26 cellular contexts compared by ENCODE assay signal in genomic region chr2:206984206-206984605, GRCh38. TPM values are rescaled to one million over a fixed set of nuclear protein-coding genes. Genes with fewer than 3 reads are reported as not detected.
DNase-seq lines count a peak whose midpoint lies in the region; ATAC-seq and TF ChIP-seq lines count a peak whose summit lies in the region.
"Had no signal": no experiment of that assay in that cellular context is flagged by ENCODE, and none has a peak within 500 bp of the region (broad histone marks: within the 10 kb centered on the region; RNA-seq: fewer than 3 reads in every experiment).

No MANE protein-coding gene starts in this region.

- CTCF ChIA-PET in Panc1 (lab: Charles Lee), result no interaction called here

- in situ Hi-C loops in Panc1 (cut with HindIII; ENCODE audit: low pct_unique_long_range_greater_than_20kb, low sequenced_read_pairs), result no loop called here

- H3K27ac ChIP-seq in Panc1 (ENCODE audit: low read length), result peak overlapping the region; percentile 44; the same call in 1 of the 2 replicates
- H3K27ac ChIP-seq: A549, left lung, Peyer's patch, suprapubic skin, vagina had no signal

- no peak overlapping the region for H3K4me3 ChIP-seq in Panc1 (ENCODE audit: low read depth in 2 of 2, low read length in 2 of 2)
- H3K4me3 ChIP-seq: A549, GM12878, HAP-1, left lung, mucosa of descending colon, Peyer's patch, suprapubic skin, vagina had no signal

- no peaks in the 10 kb centered on the region for H3K27me3 ChIP-seq in Panc1 (ENCODE audit: control insufficient read depth, insufficient read depth, low read length)
- H3K27me3 ChIP-seq: left lung, Peyer's patch, suprapubic skin, vagina had no signal

- POLR2A ChIA-PET in Panc1 (lab: Charles Lee), result no interaction called here

- TF ChIP-seq CTCF in Panc1 (IDR thresholded peaks at IDR 0.05), result no peak

- BruUV-seq in Panc1 (replicated peaks; lab: Mats Ljungman, UMichigan), result no TSS peak

- peaks cover 37% of the 10 kb centered on the region for H3K4me1 Mint-ChIP-seq in stimulated activated naive CD8-positive, alpha-beta T cell treated with anti-CD3 and anti-CD28 coated beads, Interleukin-15, amount 100 ng/mL, for 72 hours
- H3K4me1 Mint-ChIP-seq: central memory CD8-positive, alpha-beta T cell had no signal

- no peak for DNase-seq in stimulated activated naive CD8-positive, alpha-beta T cell treated with anti-CD3 and anti-CD28 coated beads, Interleukin-15, Interleukin-2, amounts not matched to agents 100 U/mL and 50 U/mL, for 24 hours
- DNase-seq in stimulated activated naive CD8-positive, alpha-beta T cell treated with anti-CD3 and anti-CD28 coated beads, Interleukin-15, amount 100 ng/mL, for 72 hours, result no peak
- no peak for DNase-seq in Panc1 (ENCODE audit: low read depth, low spot score)
- DNase-seq in fibroblast of gingiva (ENCODE audit: low read depth), result peak; percentile 55
- no peak for DNase-seq in NCI-H226
- DNase-seq in kidney tubule cell (ENCODE audit: low spot score), result no peak
- no peak for DNase-seq in GM03348 (ENCODE audit: low spot score)
- DNase-seq in epidermal melanocyte (ENCODE audit: insufficient read length, low spot score), result no peak
- DNase-seq: activated CD4-positive, alpha-beta T cell treated with anti-CD3 and anti-CD28 coated beads for 1 hour; activated naive CD8-positive, alpha-beta T cell treated with anti-CD3 and anti-CD28 coated beads, Interleukin-2, amount 10 ng/mL, durations not matched to agents 7 days and 5 days; C1 segment of cervical spinal cord; erythroblast; GF-D8; left lung; mucosa of descending colon; NCI-H1092 treated with DMSO at 0.1 percent for 48 hours; NCI-H69; nucleus accumbens; Peyer's patch had no signal

- ATAC-seq in stimulated activated naive CD8-positive, alpha-beta T cell treated with anti-CD3 and anti-CD28 coated beads, Interleukin-15, Interleukin-2, amounts not matched to agents 100 U/mL and 50 U/mL, for 24 hours, result peak; percentile 24
- no peak for ATAC-seq in stimulated activated naive CD8-positive, alpha-beta T cell treated with anti-CD3 and anti-CD28 coated beads, Interleukin-15, amount 100 ng/mL, for 72 hours
- no peak for ATAC-seq in Panc1
- ATAC-seq: A549, GM12878, left lung, mucosa of descending colon had no signal

- intact Hi-C loops in Panc1 (cut with micrococcal nuclease; ENCODE audit: unreplicated experiment), result loop anchor here (5.0 to 10.0 kb wide), 3 partner anchors 183 to 331 kb away; partner anchors contain the start of gene KLF7

- peaks cover 0 to 9% of the 10 kb centered on the region in 2 donors for H3K9me3 Mint-ChIP-seq in stimulated activated naive CD8-positive, alpha-beta T cell treated with anti-CD3 and anti-CD28 coated beads, Interleukin-15, amount 100 ng/mL, for 72 hours
- H3K9me3 Mint-ChIP-seq: activated naive CD8-positive, alpha-beta T cell treated with anti-CD3 and anti-CD28 coated beads, Interleukin-2, amount 10 ng/mL, durations not matched to agents 7 days and 5 days had no signal

- no peaks in the 10 kb centered on the region for H3K27me3 Mint-ChIP-seq in stimulated activated naive CD8-positive, alpha-beta T cell treated with anti-CD3 and anti-CD28 coated beads, Interleukin-15, amount 100 ng/mL, for 72 hours
- H3K27me3 Mint-ChIP-seq: activated naive CD8-positive, alpha-beta T cell treated with anti-CD3 and anti-CD28 coated beads, Interleukin-2, amount 10 ng/mL, durations not matched to agents 7 days and 5 days had no signal

- H3K27ac Mint-ChIP-seq in stimulated activated naive CD8-positive, alpha-beta T cell treated with anti-CD3 and anti-CD28 coated beads, Interleukin-15, amount 100 ng/mL, for 72 hours, result no peak overlapping the region
- H3K27ac Mint-ChIP-seq: activated naive CD8-positive, alpha-beta T cell treated with anti-CD3 and anti-CD28 coated beads, Interleukin-2, amount 10 ng/mL, durations not matched to agents 7 days and 5 days had no signal

- H3K4me1 ChIP-seq in Panc1 (ENCODE audit: control insufficient read depth, insufficient read depth, low read length), result peaks cover 18% of the 10 kb centered on the region
- H3K4me1 ChIP-seq: Peyer's patch had no signal

- H3K4me3 Mint-ChIP-seq in stimulated activated naive CD8-positive, alpha-beta T cell treated with anti-CD3 and anti-CD28 coated beads, Interleukin-15, amount 100 ng/mL, for 72 hours, result no peak overlapping the region
- H3K4me3 Mint-ChIP-seq: activated naive CD8-positive, alpha-beta T cell treated with anti-CD3 and anti-CD28 coated beads, Interleukin-2, amount 10 ng/mL, durations not matched to agents 7 days and 5 days; central memory CD8-positive, alpha-beta T cell had no signal

- H3K36me3 ChIP-seq in Panc1 (ENCODE audit: control insufficient read depth, insufficient read depth, low read length), result no peaks in the 10 kb centered on the region
- H3K36me3 ChIP-seq: HAP-1, left lung, Peyer's patch, suprapubic skin, vagina had no signal

- no peaks in the 10 kb centered on the region for H3K9me3 ChIP-seq in Panc1 (ENCODE audit: control insufficient read depth, insufficient read depth, low read depth, low read length)
- H3K9me3 ChIP-seq: A549, HAP-1, left lung, mucosa of descending colon, Peyer's patch, suprapubic skin, vagina had no signal

RNA-seq across cellular contexts. Expression of gene CPO, which starts 44.9 kb away (rescaled TPM):
- not detected for total RNA-seq in Panc1 (2021; ENCODE audit: unreplicated experiment)
- not detected for polyA plus RNA-seq in Panc1 (2012; ENCODE audit: insufficient read length)
- total RNA-seq: activated CD8-positive, alpha-beta memory T cell treated with anti-CD3 and anti-CD28 coated beads for 36 hours; activated naive CD8-positive, alpha-beta T cell treated with anti-CD3 and anti-CD28 coated beads, Interleukin-2, amount 10 ng/mL, durations not matched to agents 7 days and 5 days; GM12878; vagina had no signal
